ENCODE assay signal across 21 cellular contexts in genomic region chr10:103576862-103577261, GRCh38.
DNase-seq lines count a peak whose midpoint lies in the region; ATAC-seq, FAIRE-seq and TF ChIP-seq lines count a peak whose summit lies in the region.
"Had no signal": no experiment of that assay in that cellular context is flagged by ENCODE, and none has a peak within 500 bp of the region (broad histone marks: within the 10 kb centered on the region; RNA-seq: fewer than 3 reads in every experiment).

No MANE protein-coding gene starts in this region.

- H4K5ac ChIP-seq in H9 (ENCODE audit: insufficient read length, low read depth, low read length): no peak overlapping the region

- DNase-seq in DMS153 (lab: John Stamatoyannopoulos, UW) (peak; percentile 70), NCI-H146 treated with DMSO at 0.1 percent for 48 hours (lab: John Stamatoyannopoulos, UW; ENCODE audit: unreplicated experiment) (peak; percentile 64), SHP77 treated with DMSO at 0.1 percent for 48 hours (lab: John Stamatoyannopoulos, UW) (peak; percentile 66), pancreas (peak in 4 of 6 donors; percentile 67 to 75 (median 72)), H9 (no peak), putamen (ENCODE audit: low spot score) (no peak)
- no peak for DNase-seq in stimulated activated CD4-positive, alpha-beta T cell treated with anti-CD3 and anti-CD28 coated beads, Interleukin-2, amount 100 ng/mL, for 24 hours
- DNase-seq: activated CD4-positive, alpha-beta T cell treated with anti-CD3 and anti-CD28 coated beads for 36 hours; activated CD8-positive, alpha-beta memory T cell treated with anti-CD3 and anti-CD28 coated beads, Interleukin-2, amount 50 U/mL, for 4 hours; activated naive CD4-positive, alpha-beta T cell; anterior cingulate cortex; cerebellar nuclear complex; midbrain; NCI-H1048; NCI-H446 treated with DMSO at 0.1 percent for 48 hours; occipital lobe; OCI-M1; stimulated activated CD4-positive, alpha-beta T cell treated with anti-CD3 and anti-CD28 coated beads, Interleukin-1b, Interleukin-23, amount 100 ng/mL, for 48 hours had no signal

- H3K9me3 Mint-ChIP-seq in H9: no peaks in the 10 kb centered on the region

- no peak overlapping the region for H3K9ac ChIP-seq in H9 (ENCODE audit: extremely low read depth, insufficient read length, low read length)

- no peaks in the 10 kb centered on the region for H3K9me3 ChIP-seq in pancreas
- no peaks in the 10 kb centered on the region for H3K9me3 ChIP-seq in H9 (ENCODE audit: control insufficient read depth, low read depth, low read length)

- H3K27ac Mint-ChIP-seq in H9: no peak overlapping the region
- H3K27ac Mint-ChIP-seq: activated CD4-positive, alpha-beta T cell treated with anti-CD3 and anti-CD28 coated beads for 36 hours had no signal

- no peaks in the 10 kb centered on the region for H3K23me2 ChIP-seq in H9 (ENCODE audit: insufficient read length, low read depth, low read length, poor library complexity, severe bottlenecking)

- peak; percentile 82 to 84 (median 84) for ATAC-seq in pancreas
- ATAC-seq: activated CD4-positive, alpha-beta T cell treated with anti-CD3 and anti-CD28 coated beads for 36 hours; K562; sciatic nerve had no signal

- no peak overlapping the region for H4K8ac ChIP-seq in H9 (replicated peaks; ENCODE audit: insufficient read length, low read depth, low read length)

- no peak overlapping the region for H3K4me3 ChIP-seq in pancreas
- H3K4me3 ChIP-seq: K562 had no signal

- intact Hi-C loops in pancreas (cut with DNase I): no loop called here

- no peak overlapping the region for H3K4ac ChIP-seq in H9 (ENCODE audit: low read depth, low read length)

- H3T11ph ChIP-seq in H9 (ENCODE audit: low read length): no peak overlapping the region

- no peak overlapping the region for H2BK120ac ChIP-seq in H9 (ENCODE audit: low read depth, low read length, poor library complexity, severe bottlenecking)

- no peaks in the 10 kb centered on the region for H4K20me1 ChIP-seq in H9 (ENCODE audit: control insufficient read depth, insufficient read depth, insufficient read length)

- H3K4me1 ChIP-seq in pancreas: peaks cover 32 to 39% (median 37%) of the 10 kb centered on the region in 3 donors
- H3K4me1 ChIP-seq in H9 (ENCODE audit: insufficient read depth, low read length): no peaks in the 10 kb centered on the region

- FAIRE-seq in pancreas (lab: Jason Lieb, UNC): no peak
- FAIRE-seq: H54, K562 had no signal

- H2BK12ac ChIP-seq in H9 (ENCODE audit: insufficient read length, low read depth, low read length): no peak overlapping the region

- no peak overlapping the region for H3K4me2 ChIP-seq in H9 (ENCODE audit: insufficient read depth, insufficient read length, low read length)

- H3K18ac ChIP-seq in H9 (ENCODE audit: insufficient read length, low read depth, low read length): no peak overlapping the region

- H3K4me3 Mint-ChIP-seq in H9: no peak overlapping the region
- H3K4me3 Mint-ChIP-seq: activated CD4-positive, alpha-beta T cell treated with anti-CD3 and anti-CD28 coated beads for 36 hours had no signal

- H3K27me3 ChIP-seq in pancreas (no peaks in the 10 kb centered on the region), H9 (ENCODE audit: insufficient read depth, low read length) (no peaks in the 10 kb centered on the region)

- H3K4me1 Mint-ChIP-seq in H9: peaks cover 0 to 6% of the 10 kb centered on the region in 2 experiments; a peak in 2 of 4 replicates
- H3K4me1 Mint-ChIP-seq: activated CD4-positive, alpha-beta T cell treated with anti-CD3 and anti-CD28 coated beads for 36 hours had no signal

- TF ChIP-seq CTCF in pancreas (IDR thresholded peaks at IDR 0.05) (no peak), H9 (conservative IDR thresholded peaks at IDR 0.05) (no peak)

- H3K79me2 ChIP-seq in H9 (ENCODE audit: insufficient read depth, low read length): no peaks in the 10 kb centered on the region

- H2AFZ ChIP-seq in H9 (ENCODE audit: low read length): no peak overlapping the region

- no peak overlapping the region for H2BK15ac ChIP-seq in H9 (ENCODE audit: low read depth, low read length)

- no peaks in the 10 kb centered on the region for H3K79me1 ChIP-seq in H9 (ENCODE audit: insufficient read depth, low read depth, low read length, poor library complexity, severe bottlenecking)

- H3K27ac ChIP-seq in pancreas: peak overlapping the region in 3 of 4 donors; percentile 6 to 73 (median 8)
- no peak overlapping the region for H3K27ac ChIP-seq in H9 (ENCODE audit: insufficient read length, low read depth, low read length)

- H2BK5ac ChIP-seq in H9 (ENCODE audit: insufficient read length, low read length): no peak overlapping the region

- H3K27me3 Mint-ChIP-seq in H9 (ENCODE audit: low read depth): no peaks in the 10 kb centered on the region; the same call in 1 of the 2 replicates
- H3K27me3 Mint-ChIP-seq: activated CD4-positive, alpha-beta T cell treated with anti-CD3 and anti-CD28 coated beads for 36 hours had no signal

- no peak overlapping the region for H2AK5ac ChIP-seq in H9 (ENCODE audit: insufficient read length, low read length)

- H3K14ac ChIP-seq in H9 (ENCODE audit: insufficient read depth, low read length): no peak overlapping the region

- H3K56ac ChIP-seq in H9 (ENCODE audit: insufficient read length, low read depth, low read length): no peak overlapping the region

- WGBS in pancreas, 2 donors: 5 to 12% methylated on average over 2 of the region's 2 CpGs
- no CpG with 5 or more reads among the region's 2 CpGs for WGBS in H9 (ENCODE audit: extremely low coverage, insufficient read length, low lambda C conversion rate)

- no peak overlapping the region for H3K23ac ChIP-seq in H9 (ENCODE audit: insufficient read length, low read depth, low read length)

- H3K36me3 ChIP-seq in pancreas: no peaks in the 10 kb centered on the region

- no peaks in the 10 kb centered on the region for H3K36me3 Mint-ChIP-seq in H9 (ENCODE audit: insufficient read depth in 1 of 3, low read depth in 3 of 3)

- no peak overlapping the region for H4K91ac ChIP-seq in H9 (ENCODE audit: insufficient read length, low read depth, low read length)

- no peak overlapping the region for H2BK20ac ChIP-seq in H9 (ENCODE audit: low read depth, low read length, poor library complexity, severe bottlenecking)

Comparison
In these comparisons a context has a peak if more than half of its experiments do, and no peak if none do; other contexts are left out.
1. DNase-seq: peak in DMS153 (single experiment), NCI-H146 treated with DMSO at 0.1 percent for 48 hours (single experiment), SHP77 treated with DMSO at 0.1 percent for 48 hours (single experiment) and pancreas (4 of 6); none in stimulated activated CD4-positive, alpha-beta T cell treated with anti-CD3 and anti-CD28 coated beads, Interleukin-2, amount 100 ng/mL, for 24 hours (0 of 2), H9 (single experiment) and putamen (single experiment).